In the genomic region with DNA sequence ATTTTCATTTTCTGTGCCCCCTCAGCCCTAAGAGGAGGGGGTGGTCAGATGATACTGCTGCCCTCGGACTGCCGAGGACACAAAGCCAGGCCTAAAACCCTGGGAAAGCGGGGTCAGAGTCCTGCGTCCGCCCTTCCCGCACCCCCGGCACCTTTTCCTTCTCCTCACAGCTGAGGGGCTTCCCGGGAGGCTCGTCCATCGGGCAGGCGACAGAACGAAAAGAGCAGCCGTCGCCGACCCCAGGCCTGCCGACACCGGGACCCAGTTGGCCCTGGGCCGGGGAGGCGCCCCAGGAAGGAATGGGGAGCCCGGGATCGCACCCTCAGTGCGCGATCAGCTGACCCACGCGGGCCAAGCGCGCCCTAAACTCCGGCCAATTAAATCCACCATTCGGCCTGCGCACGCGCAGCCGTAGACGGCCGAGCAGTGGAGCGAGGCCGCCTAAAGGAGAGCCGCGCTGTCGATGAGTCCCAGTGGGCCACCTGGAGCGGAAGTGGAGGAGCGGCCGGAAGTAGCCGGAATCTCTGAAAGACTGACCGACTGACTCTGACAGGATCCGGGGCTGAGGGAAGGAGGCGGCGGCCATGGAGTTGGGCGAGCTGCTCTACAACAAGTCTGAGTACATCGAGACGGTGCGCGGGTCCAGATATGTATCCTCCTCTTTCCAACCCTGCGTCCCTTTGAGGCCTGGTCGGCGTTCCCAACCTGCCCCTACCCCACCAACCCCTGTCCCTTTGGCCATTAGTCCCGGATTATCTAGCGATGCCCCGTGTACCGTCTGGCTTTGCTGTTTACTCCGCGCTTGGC, we compare ENCODE assay signal across 1 cellular context.
TF ChIP-seq lines count a peak whose summit lies in the region.

A gene (plus strand): TSS at position 508 of the 807 bp plus-strand sequence. CDS start 77 bp downstream, at position 585.
A gene (minus strand): TSS at position 352 of the 807 bp plus-strand sequence. CDS start 153 bp downstream, at position 199.

TF ChIP-seq in endothelial cell of umbilical vein, 7 proteins besides CTCF, POLR2A, EP300 and RAD21:
- TF ChIP-seq POLR2AphosphoS5 (IDR thresholded peaks at IDR 0.05; ENCODE audit: insufficient read depth, low read depth, low read length) (peak; percentile 97), FOS (IDR thresholded peaks at IDR 0.05; ENCODE audit: borderline replicate concordance, insufficient read depth, low read length) (no peak), EZH2 (IDR thresholded peaks at IDR 0.05; ENCODE audit: borderline replicate concordance, low read depth, low read length, severe bottlenecking) (no peak), MYC (IDR thresholded peaks at IDR 0.05; ENCODE audit: low read depth, low read length) (peak; percentile 72), GATA2 (IDR thresholded peaks at IDR 0.05; ENCODE audit: insufficient read depth, insufficient read length, low read depth, low read length) (no peak), JUN (IDR thresholded peaks at IDR 0.05; ENCODE audit: borderline replicate concordance, insufficient read depth, insufficient read length, low read depth) (no peak)
- TF ChIP-seq, protein P1, sequence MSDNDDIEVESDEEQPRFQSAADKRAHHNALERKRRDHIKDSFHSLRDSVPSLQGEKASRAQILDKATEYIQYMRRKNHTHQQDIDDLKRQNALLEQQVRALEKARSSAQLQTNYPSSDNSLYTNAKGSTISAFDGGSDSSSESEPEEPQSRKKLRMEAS (IDR thresholded peaks at IDR 0.05; ENCODE audit: insufficient read depth, insufficient read length), result peak; percentile 79
TF ChIP-seq in endothelial cell of umbilical vein: peak in this region for 3.
